In genomic region chr20:2292711-2293110, GRCh38 we compare ENCODE assay signal across 17 cellular contexts. TPM values are rescaled to one million over a fixed set of nuclear protein-coding genes. Genes with fewer than 3 reads are reported as not detected.
DNase-seq lines count a peak whose midpoint lies in the region; ATAC-seq and TF ChIP-seq lines count a peak whose summit lies in the region.
"Had no signal": no experiment of that assay in that cellular context is flagged by ENCODE, and none has a peak within 500 bp of the region (broad histone marks: within the 10 kb centered on the region; RNA-seq: fewer than 3 reads in every experiment).

No MANE protein-coding gene starts in this region.

- peak overlapping the region; percentile 96 to 98 (median 97) for H3K27ac Mint-ChIP-seq in CD14-positive monocyte
- H3K27ac Mint-ChIP-seq in natural killer cell treated with Interleukin-12 subunit alpha and Interleukin-12 subunit beta and Interleukin-15 and Interleukin-18, amount 100 ng/mL, for 72 hours: peak overlapping the region in 1 of 2 donors; percentile 43
- no peak overlapping the region for H3K27ac Mint-ChIP-seq in CD8-positive, alpha-beta memory T cell
- H3K27ac Mint-ChIP-seq: activated T-helper 17 cell treated with anti-CD3 and anti-CD28 coated beads, Interleukin-2, amount 50 U/mL, for 72 hours; progenitor cell of endocrine pancreas had no signal

- H3K9me3 Mint-ChIP-seq in CD14-positive monocyte: peaks cover 0 to 2% (median 0%) of the 10 kb centered on the region in 7 donors
- no peaks in the 10 kb centered on the region for H3K9me3 Mint-ChIP-seq in natural killer cell treated with Interleukin-12 subunit alpha and Interleukin-12 subunit beta and Interleukin-15 and Interleukin-18, amount 100 ng/mL, for 72 hours
- no peaks in the 10 kb centered on the region for H3K9me3 Mint-ChIP-seq in CD8-positive, alpha-beta memory T cell
- H3K9me3 Mint-ChIP-seq: activated T-helper 17 cell treated with anti-CD3 and anti-CD28 coated beads, Interleukin-2, amount 50 U/mL, for 72 hours had no signal

- intact Hi-C loops in CD14-positive monocyte (cut with micrococcal nuclease): loop anchor here in 1 of 2 donors (10.0 kb wide), 1 partner anchor 162 kb away; no protein-coding TSS in a partner anchor

- CTCF ChIA-PET in CD8-positive, alpha-beta memory T cell (lab: Charles Lee): no interaction called here

- ATAC-seq in esophagus mucosa (peak; percentile 71), GM19467 (IDR thresholded peaks at IDR 0.05; ENCODE audit: unreplicated experiment) (no peak), HG02763 (IDR thresholded peaks at IDR 0.05; ENCODE audit: unreplicated experiment) (no peak)
- ATAC-seq in natural killer cell treated with Interleukin-12 subunit alpha and Interleukin-12 subunit beta and Interleukin-15 and Interleukin-18, amount 100 ng/mL, for 72 hours: peak; percentile 51 to 63
- ATAC-seq: activated T-helper 17 cell treated with anti-CD3 and anti-CD28 coated beads, Interleukin-2, amount 50 U/mL, for 72 hours had no signal

- no peaks in the 10 kb centered on the region for H3K9me3 ChIP-seq in CD8-positive, alpha-beta memory T cell (ENCODE audit: low read length)
- H3K9me3 ChIP-seq: BLaER1, transverse colon had no signal

- no peaks in the 10 kb centered on the region for H3K36me3 ChIP-seq in CD8-positive, alpha-beta memory T cell (ENCODE audit: insufficient read depth, low read length)
- H3K36me3 ChIP-seq: BLaER1, transverse colon had no signal

- peaks cover 69% of the 10 kb centered on the region for H3K4me1 Mint-ChIP-seq in CD14-positive monocyte
- H3K4me1 Mint-ChIP-seq in natural killer cell treated with Interleukin-12 subunit alpha and Interleukin-12 subunit beta and Interleukin-15 and Interleukin-18, amount 100 ng/mL, for 72 hours (ENCODE audit: low read depth in 2 of 2): peaks cover 5 to 8% of the 10 kb centered on the region in 2 donors
- H3K4me1 Mint-ChIP-seq in CD8-positive, alpha-beta memory T cell: no peaks in the 10 kb centered on the region
- H3K4me1 Mint-ChIP-seq: activated T-helper 17 cell treated with anti-CD3 and anti-CD28 coated beads, Interleukin-2, amount 50 U/mL, for 72 hours had no signal

- H3K27ac ChIP-seq in CD8-positive, alpha-beta memory T cell (ENCODE audit: low read depth, low read length): no peak overlapping the region
- H3K27ac ChIP-seq: BLaER1, transverse colon had no signal

- peaks cover 0 to 5% of the 10 kb centered on the region in 2 donors for H3K36me3 Mint-ChIP-seq in CD14-positive monocyte
- H3K36me3 Mint-ChIP-seq in natural killer cell treated with Interleukin-12 subunit alpha and Interleukin-12 subunit beta and Interleukin-15 and Interleukin-18, amount 100 ng/mL, for 72 hours: no peaks in the 10 kb centered on the region
- H3K36me3 Mint-ChIP-seq in CD8-positive, alpha-beta memory T cell: no peaks in the 10 kb centered on the region

- H3K4me3 Mint-ChIP-seq in CD14-positive monocyte: peak overlapping the region; percentile 1 to 62
- no peak overlapping the region for H3K4me3 Mint-ChIP-seq in natural killer cell treated with Interleukin-12 subunit alpha and Interleukin-12 subunit beta and Interleukin-15 and Interleukin-18, amount 100 ng/mL, for 72 hours
- no peak overlapping the region for H3K4me3 Mint-ChIP-seq in CD8-positive, alpha-beta memory T cell
- H3K4me3 Mint-ChIP-seq: activated T-helper 17 cell treated with anti-CD3 and anti-CD28 coated beads, Interleukin-2, amount 50 U/mL, for 72 hours had no signal

- no peak overlapping the region for H3K4me3 ChIP-seq in CD8-positive, alpha-beta memory T cell (ENCODE audit: low read length)
- H3K4me3 ChIP-seq: BLaER1, transverse colon had no signal

- no peaks in the 10 kb centered on the region for H3K4me1 ChIP-seq in CD8-positive, alpha-beta memory T cell (ENCODE audit: insufficient read depth, low read length)

- POLR2A ChIA-PET in CD8-positive, alpha-beta memory T cell (lab: Charles Lee): no interaction called here

- peaks cover 0 to 2% (median 0%) of the 10 kb centered on the region in 3 donors for H3K27me3 Mint-ChIP-seq in CD14-positive monocyte (ENCODE audit: low read depth in 3 of 3)
- peaks cover 14 to 16% of the 10 kb centered on the region in 2 donors for H3K27me3 Mint-ChIP-seq in natural killer cell treated with Interleukin-12 subunit alpha and Interleukin-12 subunit beta and Interleukin-15 and Interleukin-18, amount 100 ng/mL, for 72 hours
- H3K27me3 Mint-ChIP-seq in CD8-positive, alpha-beta memory T cell: peaks cover 8 to 31% of the 10 kb centered on the region in 2 donors

- no peaks in the 10 kb centered on the region for H3K27me3 ChIP-seq in CD8-positive, alpha-beta memory T cell (ENCODE audit: insufficient read depth, low read length, poor library complexity, severe bottlenecking)
- H3K27me3 ChIP-seq: BLaER1, transverse colon had no signal

- DNase-seq in CD14-positive monocyte (ENCODE audit: low spot score): peak; percentile 95
- DNase-seq in NOMO-1 treated with DMSO at 0.1 percent for 48 hours (lab: John Stamatoyannopoulos, UW; ENCODE audit: unreplicated experiment): peak; percentile 98
- DNase-seq in natural killer cell treated with Interleukin-12 subunit alpha and Interleukin-12 subunit beta and Interleukin-15 and Interleukin-18, amount 100 ng/mL, for 72 hours (ENCODE audit: low spot score): no peak
- DNase-seq in CD8-positive, alpha-beta memory T cell: no peak
- no peak for DNase-seq in putamen (ENCODE audit: low spot score)
- DNase-seq: foreskin fibroblast; midbrain; NCI-H1105; NCI-H510A treated with DMSO at 0.1 percent for 48 hours; stimulated activated CD4-positive, alpha-beta T cell treated with anti-CD3 and anti-CD28 coated beads, Interleukin-1b, Interleukin-23, amount 100 ng/mL, for 48 hours; transverse colon had no signal

- TF ChIP-seq CTCF in CD14-positive monocyte (IDR thresholded peaks at IDR 0.05): no peak

RNA-seq across cellular contexts. Expression of gene TGM3, which starts 3.1 kb away (rescaled TPM):
- not detected for polyA plus RNA-seq in CD14-positive monocyte
- 1,379 TPM for total RNA-seq in esophagus mucosa
- not detected for total RNA-seq in natural killer cell treated with Interleukin-12 subunit alpha and Interleukin-12 subunit beta and Interleukin-15 and Interleukin-18, amount 100 ng/mL, for 72 hours
- total RNA-seq in CD8-positive, alpha-beta memory T cell: not detected
- polyA plus RNA-seq in CD8-positive, alpha-beta memory T cell: not detected

Comparison
In these comparisons a context has a peak if more than half of its experiments do, and no peak if none do; other contexts are left out.
1. DNase-seq: peak in CD14-positive monocyte (single experiment) and NOMO-1 treated with DMSO at 0.1 percent for 48 hours (single experiment); none in natural killer cell treated with Interleukin-12 subunit alpha and Interleukin-12 subunit beta and Interleukin-15 and Interleukin-18, amount 100 ng/mL, for 72 hours (single experiment), CD8-positive, alpha-beta memory T cell (0 of 5) and putamen (single experiment).
2. H3K27ac Mint-ChIP-seq: peak in CD14-positive monocyte (7 of 7); none in CD8-positive, alpha-beta memory T cell (0 of 8).
3. H3K4me3 Mint-ChIP-seq: peak in CD14-positive monocyte (2 of 2); none in natural killer cell treated with Interleukin-12 subunit alpha and Interleukin-12 subunit beta and Interleukin-15 and Interleukin-18, amount 100 ng/mL, for 72 hours (single experiment) and CD8-positive, alpha-beta memory T cell (0 of 7).
4. ATAC-seq: peak in esophagus mucosa (single experiment) and natural killer cell treated with Interleukin-12 subunit alpha and Interleukin-12 subunit beta and Interleukin-15 and Interleukin-18, amount 100 ng/mL, for 72 hours (2 of 2); none in GM19467 (single experiment) and HG02763 (single experiment).
5. RNA of gene TGM3, which starts 3.1 kb away (total RNA-seq): 1,379 TPM in esophagus mucosa (single experiment); not detected in natural killer cell treated with Interleukin-12 subunit alpha and Interleukin-12 subunit beta and Interleukin-15 and Interleukin-18, amount 100 ng/mL, for 72 hours and not detected in CD8-positive, alpha-beta memory T cell; every median in the first group is over 1,000 times any median in the second.